In the genomic region with DNA sequence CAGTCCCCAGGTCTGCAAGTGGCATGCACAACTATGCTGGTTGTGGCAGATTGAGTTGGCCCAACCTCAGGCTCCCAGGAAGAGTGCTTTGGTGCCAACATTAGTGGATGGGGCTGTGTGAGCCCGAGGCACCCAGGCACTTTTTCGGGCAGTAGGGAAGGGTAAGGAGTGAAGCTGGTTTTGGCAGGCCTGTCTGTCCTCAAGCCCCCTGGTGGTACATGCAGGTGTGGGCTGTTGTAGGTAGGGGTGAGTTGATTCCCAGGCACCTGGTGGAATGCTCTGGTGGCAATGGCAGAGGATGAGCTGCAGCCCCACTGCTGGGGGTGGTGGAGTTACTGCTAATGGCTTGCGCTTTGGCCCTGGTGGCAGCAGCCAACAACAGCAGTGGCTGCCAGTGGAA, we compare ENCODE assay signal across 14 cellular contexts.
"Had no signal": no experiment of that assay in that cellular context is flagged by ENCODE, and none has a peak within 500 bp of the region (broad histone marks: within the 10 kb centered on the region; RNA-seq: fewer than 3 reads in every experiment).

No MANE protein-coding gene starts in this region.

- H3K4me3 Mint-ChIP-seq: activated naive CD4-positive, alpha-beta T cell treated with anti-CD3 and anti-CD28 coated beads, Interleukin-2, amount 10 ng/mL, durations not matched to agents 7 days and 5 days; natural killer cell had no signal

- H3K4me1 ChIP-seq: right atrium auricular region had no signal

- DNase-seq: activated CD4-positive, alpha-beta T cell treated with anti-CD3 and anti-CD28 coated beads, Interleukin-2, amount 50 U/mL, for 48 hours; activated CD4-positive, CD25-positive, alpha-beta regulatory T cell treated with anti-CD3 and anti-CD28 coated beads, Interleukin-2, amount 50 U/mL, for 72 hours; activated naive CD4-positive, alpha-beta T cell treated with anti-CD3 and anti-CD28 coated beads, Interleukin-2, amount 10 ng/mL, durations not matched to agents 7 days and 5 days; heart left ventricle; left ventricle myocardium inferior; natural killer cell; stimulated activated CD4-positive, alpha-beta T cell treated with anti-CD3 and anti-CD28 coated beads, Interleukin-15, amount 100 ng/mL, for 24 hours; stimulated activated CD4-positive, alpha-beta T cell treated with anti-CD3 and anti-CD28 coated beads, Interleukin-4, amount 100 ng/mL, for 1 hour; stimulated activated naive CD4-positive, alpha-beta T cell; T-helper 9 cell had no signal

- H3K27me3 Mint-ChIP-seq: activated naive CD4-positive, alpha-beta T cell treated with anti-CD3 and anti-CD28 coated beads, Interleukin-2, amount 10 ng/mL, durations not matched to agents 7 days and 5 days had no signal

- H3K27me3 ChIP-seq: cardiac muscle cell, heart left ventricle, right atrium auricular region, tibial nerve had no signal

- H3K9me3 ChIP-seq: heart left ventricle, left ventricle myocardium inferior, right atrium auricular region, tibial nerve had no signal

- H3K4me1 Mint-ChIP-seq: activated naive CD4-positive, alpha-beta T cell treated with anti-CD3 and anti-CD28 coated beads, Interleukin-2, amount 10 ng/mL, durations not matched to agents 7 days and 5 days; natural killer cell had no signal

- H3K36me3 Mint-ChIP-seq: activated naive CD4-positive, alpha-beta T cell treated with anti-CD3 and anti-CD28 coated beads, Interleukin-2, amount 10 ng/mL, durations not matched to agents 7 days and 5 days; natural killer cell had no signal

- H3K36me3 ChIP-seq: cardiac muscle cell, heart left ventricle, left ventricle myocardium inferior, right atrium auricular region, tibial nerve had no signal

- ATAC-seq: natural killer cell had no signal

- H3K4me3 ChIP-seq: cardiac muscle cell, heart left ventricle, left ventricle myocardium inferior, right atrium auricular region, skin epidermis, tibial nerve had no signal

- H3K27ac ChIP-seq: cardiac muscle cell, heart left ventricle, left ventricle myocardium inferior, right atrium auricular region, skin epidermis, tibial nerve had no signal

- H3K27ac Mint-ChIP-seq: activated naive CD4-positive, alpha-beta T cell treated with anti-CD3 and anti-CD28 coated beads, Interleukin-2, amount 10 ng/mL, durations not matched to agents 7 days and 5 days; natural killer cell had no signal
